27 cellular contexts compared by ENCODE assay signal in genomic region chr7:106243893-106244292, GRCh38. TPM values are rescaled to one million over a fixed set of nuclear protein-coding genes. Genes with fewer than 3 reads are reported as not detected.
DNase-seq lines count a peak whose midpoint lies in the region; ATAC-seq and TF ChIP-seq lines count a peak whose summit lies in the region.
"Had no signal": no experiment of that assay in that cellular context is flagged by ENCODE, and none has a peak within 500 bp of the region (broad histone marks: within the 10 kb centered on the region; RNA-seq: fewer than 3 reads in every experiment).

No MANE protein-coding gene starts in this region.

- H2BK15ac ChIP-seq in mesenchymal stem cell (ENCODE audit: low read depth, poor library complexity, severe bottlenecking) (no peak overlapping the region), H9 (ENCODE audit: low read depth, low read length) (no peak overlapping the region)

- H3K9me3 ChIP-seq in mesenchymal stem cell (ENCODE audit: control insufficient read depth, low read length) (peaks cover 13% of the 10 kb centered on the region), H9 (ENCODE audit: control insufficient read depth, low read depth, low read length) (peaks cover 4% of the 10 kb centered on the region)
- H3K9me3 ChIP-seq: upper lobe of left lung had no signal

- H3K23ac ChIP-seq in mesenchymal stem cell (ENCODE audit: low read length in 2 of 2) (no peak overlapping the region), H9 (ENCODE audit: insufficient read length, low read depth, low read length) (no peak overlapping the region)

- ATAC-seq in GM19455 (IDR thresholded peaks at IDR 0.05; ENCODE audit: unreplicated experiment) = no peak
- ATAC-seq: activated CD8-positive, alpha-beta memory T cell treated with anti-CD3 and anti-CD28 coated beads, Interleukin-2, amount 10 ng/mL, durations not matched to agents 7 days and 5 days; CD8-positive, alpha-beta T cell; GM12878; Panc1 had no signal

- H3K14ac ChIP-seq in mesenchymal stem cell (ENCODE audit: low read length in 2 of 2) (no peak overlapping the region), H9 (ENCODE audit: insufficient read depth, low read length) (no peak overlapping the region)

- H3K23me2 ChIP-seq in H9 (ENCODE audit: insufficient read length, low read depth, low read length, poor library complexity, severe bottlenecking) = no peaks in the 10 kb centered on the region

- H4K91ac ChIP-seq in mesenchymal stem cell (ENCODE audit: low read length) = no peak overlapping the region
- H4K91ac ChIP-seq in H9 (ENCODE audit: insufficient read length, low read depth, low read length) = no peak overlapping the region

- H4K8ac ChIP-seq in mesenchymal stem cell (ENCODE audit: low read length) = no peak overlapping the region
- no peak overlapping the region for H4K8ac ChIP-seq in H9 (replicated peaks; ENCODE audit: insufficient read length, low read depth, low read length)

- H3K9ac ChIP-seq in mesenchymal stem cell (ENCODE audit: low read length) (no peak overlapping the region), H9 (ENCODE audit: extremely low read depth, insufficient read length, low read length) (no peak overlapping the region)

- H3K9me3 Mint-ChIP-seq in activated T-cell treated with anti-CD3 and anti-CD28 coated beads, Interleukin-2, amount 50 U/mL, for 24 hours = peaks cover 13% of the 10 kb centered on the region
- peaks cover 15 to 18% of the 10 kb centered on the region in 2 experiments for H3K9me3 Mint-ChIP-seq in H9

- no peaks in the 10 kb centered on the region for H3K27me3 Mint-ChIP-seq in activated T-cell treated with anti-CD3 and anti-CD28 coated beads, Interleukin-2, amount 50 U/mL, for 24 hours
- no peaks in the 10 kb centered on the region for H3K27me3 Mint-ChIP-seq in H9 (ENCODE audit: low read depth)
- H3K27me3 Mint-ChIP-seq: activated CD8-positive, alpha-beta memory T cell treated with anti-CD3 and anti-CD28 coated beads, Interleukin-2, amount 10 ng/mL, durations not matched to agents 7 days and 5 days; memory B cell had no signal

- no peaks in the 10 kb centered on the region for H3K79me2 ChIP-seq in H9 (ENCODE audit: insufficient read depth, low read length)

- H2BK120ac ChIP-seq in mesenchymal stem cell (ENCODE audit: low read depth, low read length) (no peak overlapping the region), H9 (ENCODE audit: low read depth, low read length, poor library complexity, severe bottlenecking) (no peak overlapping the region)

- H2AK5ac ChIP-seq in mesenchymal stem cell (ENCODE audit: low read length, severe bottlenecking) (no peak overlapping the region), H9 (ENCODE audit: insufficient read length, low read length) (no peak overlapping the region)

- TF ChIP-seq CTCF in H9 (conservative IDR thresholded peaks at IDR 0.05) = no peak

- no peak overlapping the region for H3K4me2 ChIP-seq in mesenchymal stem cell (ENCODE audit: low read length, poor library complexity, severe bottlenecking)
- H3K4me2 ChIP-seq in H9 (ENCODE audit: insufficient read depth, insufficient read length, low read length) = no peak overlapping the region

- H3K79me1 ChIP-seq in mesenchymal stem cell (replicated peaks; ENCODE audit: low read length, poor library complexity, severe bottlenecking) = no peaks in the 10 kb centered on the region
- no peaks in the 10 kb centered on the region for H3K79me1 ChIP-seq in H9 (ENCODE audit: insufficient read depth, low read depth, low read length, poor library complexity, severe bottlenecking)

- H3K56ac ChIP-seq in H9 (ENCODE audit: insufficient read length, low read depth, low read length) = no peak overlapping the region

- no peak for DNase-seq in activated T-cell treated with anti-CD3 and anti-CD28 coated beads, Interleukin-2, amount 50 U/mL, for 24 hours
- no peak for DNase-seq in activated T-cell treated with anti-CD3 and anti-CD28 coated beads, Interleukin-2, amount 50 U/mL, for 1 hour
- DNase-seq in NCI-H226 (peak; percentile 71), dermis microvascular lymphatic vessel endothelial cell (ENCODE audit: low read depth in 2 of 2) (peak; percentile 11 to 48), mesenchymal stem cell (peak; percentile 25), cardiac septum (ENCODE audit: low spot score) (no peak), H9 (no peak)
- DNase-seq: 8988T; activated CD4-positive, alpha-beta T cell treated with anti-CD3 and anti-CD28 coated beads, Interleukin-2, amount 50 U/mL, for 1 hour; activated CD8-positive, alpha-beta memory T cell treated with anti-CD3 and anti-CD28 coated beads, Interleukin-2, amount 10 ng/mL, durations not matched to agents 7 days and 5 days; AML-193; CD8-positive, alpha-beta T cell; Karpas-422; NCI-H1694; NCI-H2171; NCI-H524 treated with DMSO at 0.1 percent for 48 hours; occipital lobe; stimulated activated CD8-positive, alpha-beta memory T cell treated with anti-CD3 and anti-CD28 coated beads, Interleukin-4, amount 100 ng/mL, for 48 hours; upper lobe of left lung; WERI-Rb-1 had no signal

- H3K27ac ChIP-seq in mesenchymal stem cell (ENCODE audit: low read length, poor library complexity, severe bottlenecking) (no peak overlapping the region), H9 (ENCODE audit: insufficient read length, low read depth, low read length) (no peak overlapping the region)
- H3K27ac ChIP-seq: coronary artery, upper lobe of left lung, WERI-Rb-1 had no signal

- H3K27ac Mint-ChIP-seq in activated T-cell treated with anti-CD3 and anti-CD28 coated beads, Interleukin-2, amount 50 U/mL, for 24 hours = peak overlapping the region; percentile 18
- H3K27ac Mint-ChIP-seq in H9 = no peak overlapping the region
- H3K27ac Mint-ChIP-seq: activated CD8-positive, alpha-beta memory T cell treated with anti-CD3 and anti-CD28 coated beads, Interleukin-2, amount 10 ng/mL, durations not matched to agents 7 days and 5 days; activated T-helper 2 cell treated with anti-CD3 and anti-CD28 coated beads, Interferon-gamma antibody, Interleukin-2, Interleukin-4, amounts not matched to agents 10 μg/mL and 5 μg/mL and 100 μg/mL, durations not matched to agents 14 hours and 24 hours and 36 hours; CD8-positive, alpha-beta T cell; memory B cell; T-helper 2 cell treated with Interferon-gamma antibody and Interleukin-4, amounts not matched to agents 5 μg/mL and 100 μg/mL, for 36 hours had no signal

- no peaks in the 10 kb centered on the region for H4K20me1 ChIP-seq in H9 (ENCODE audit: control insufficient read depth, insufficient read depth, insufficient read length)

- no peak overlapping the region for H3T11ph ChIP-seq in H9 (ENCODE audit: low read length)

- H3K27me3 ChIP-seq in mesenchymal stem cell (ENCODE audit: control insufficient read depth in 1 of 2, insufficient read depth in 1 of 2, low read length in 2 of 2) (no peaks in the 10 kb centered on the region), H9 (ENCODE audit: insufficient read depth, low read length) (no peaks in the 10 kb centered on the region)
- H3K27me3 ChIP-seq: upper lobe of left lung had no signal

- no peak overlapping the region for H2BK20ac ChIP-seq in H9 (ENCODE audit: low read depth, low read length, poor library complexity, severe bottlenecking)

- H3K4ac ChIP-seq in mesenchymal stem cell (ENCODE audit: low read depth in 1 of 2, low read length in 2 of 2) (no peak overlapping the region), H9 (ENCODE audit: low read depth, low read length) (no peak overlapping the region)

- intact Hi-C loops in cardiac septum (cut with DNase I) = no loop called here

- H2BK5ac ChIP-seq in mesenchymal stem cell (ENCODE audit: low read depth, low read length, poor library complexity, severe bottlenecking) (no peak overlapping the region), H9 (ENCODE audit: insufficient read length, low read length) (no peak overlapping the region)

- no peak overlapping the region for H3K4me3 ChIP-seq in mesenchymal stem cell (ENCODE audit: insufficient read depth in 1 of 2, low read depth in 1 of 2, low read length in 2 of 2)
- H3K4me3 ChIP-seq: coronary artery, GM12878, upper lobe of left lung had no signal

- no peak overlapping the region for H3K4me3 Mint-ChIP-seq in activated T-cell treated with anti-CD3 and anti-CD28 coated beads, Interleukin-2, amount 50 U/mL, for 24 hours
- no peak overlapping the region for H3K4me3 Mint-ChIP-seq in H9
- H3K4me3 Mint-ChIP-seq: activated CD8-positive, alpha-beta memory T cell treated with anti-CD3 and anti-CD28 coated beads, Interleukin-2, amount 10 ng/mL, durations not matched to agents 7 days and 5 days; CD8-positive, alpha-beta T cell; memory B cell; T-helper 2 cell treated with Interferon-gamma antibody and Interleukin-4, amounts not matched to agents 5 μg/mL and 100 μg/mL, for 36 hours had no signal

- H3K4me1 ChIP-seq in mesenchymal stem cell (ENCODE audit: control insufficient read depth, insufficient read depth, low read depth, low read length) (no peaks in the 10 kb centered on the region), H9 (ENCODE audit: insufficient read depth, low read length) (no peaks in the 10 kb centered on the region)
- H3K4me1 ChIP-seq: upper lobe of left lung had no signal

- WGBS in mesenchymal stem cell = 30% methylated on average over 2 of the region's 2 CpGs
- no CpG with 5 or more reads among the region's 2 CpGs for WGBS in H9 (ENCODE audit: extremely low coverage, insufficient read length, low lambda C conversion rate)

- no peak overlapping the region for H2AFZ ChIP-seq in mesenchymal stem cell (ENCODE audit: low read depth, low read length)
- no peak overlapping the region for H2AFZ ChIP-seq in H9 (ENCODE audit: low read length)

- peaks cover 3% of the 10 kb centered on the region for H3K4me1 Mint-ChIP-seq in activated T-cell treated with anti-CD3 and anti-CD28 coated beads, Interleukin-2, amount 50 U/mL, for 24 hours (ENCODE audit: low read depth)
- H3K4me1 Mint-ChIP-seq in H9 = no peaks in the 10 kb centered on the region
- H3K4me1 Mint-ChIP-seq: activated CD8-positive, alpha-beta memory T cell treated with anti-CD3 and anti-CD28 coated beads, Interleukin-2, amount 10 ng/mL, durations not matched to agents 7 days and 5 days; memory B cell had no signal

- H3K36me3 ChIP-seq in mesenchymal stem cell (ENCODE audit: control insufficient read depth in 1 of 2, insufficient read depth in 2 of 2, low read depth in 1 of 2, low read length in 2 of 2) = peaks cover 0 to 22% of the 10 kb centered on the region in 2 experiments

- H4K5ac ChIP-seq in H9 (ENCODE audit: insufficient read length, low read depth, low read length) = no peak overlapping the region

- no peak overlapping the region for H2BK12ac ChIP-seq in mesenchymal stem cell (ENCODE audit: low read length in 2 of 2)
- no peak overlapping the region for H2BK12ac ChIP-seq in H9 (ENCODE audit: insufficient read length, low read depth, low read length)

- H3K36me3 Mint-ChIP-seq in activated T-cell treated with anti-CD3 and anti-CD28 coated beads, Interleukin-2, amount 50 U/mL, for 24 hours (ENCODE audit: low read depth) = peaks cover 24% of the 10 kb centered on the region
- peaks cover 15 to 29% (median 21%) of the 10 kb centered on the region in 3 experiments for H3K36me3 Mint-ChIP-seq in H9 (ENCODE audit: insufficient read depth in 1 of 3, low read depth in 3 of 3)

- H3K18ac ChIP-seq in mesenchymal stem cell (ENCODE audit: low read depth in 1 of 2, low read length in 2 of 2) = no peak overlapping the region
- no peak overlapping the region for H3K18ac ChIP-seq in H9 (ENCODE audit: insufficient read length, low read depth, low read length)

RNA-seq across cellular contexts. Expression of gene NAMPT, which starts 40.9 kb away (rescaled TPM):
- total RNA-seq in dermis microvascular lymphatic vessel endothelial cell (185 and 305 TPM in 2 replicates), cardiac septum (121 TPM), H9 (2021) (77.3 and 83.5 TPM in 2 replicates)
- 61.9 TPM for polyA plus RNA-seq in mesenchymal stem cell (2013, experiment 1 of 2)
- 63.3 TPM for polyA plus RNA-seq in mesenchymal stem cell (2013, experiment 2 of 2)

Comparison
In these comparisons a context has a peak if more than half of its experiments do, and no peak if none do; other contexts are left out.
1. DNase-seq: peak in NCI-H226 (single experiment), dermis microvascular lymphatic vessel endothelial cell (2 of 2) and mesenchymal stem cell (single experiment); none in activated T-cell treated with anti-CD3 and anti-CD28 coated beads, Interleukin-2, amount 50 U/mL, for 24 hours (single experiment), activated T-cell treated with anti-CD3 and anti-CD28 coated beads, Interleukin-2, amount 50 U/mL, for 1 hour (single experiment), cardiac septum (single experiment) and H9 (single experiment).